In genomic region chr10:65949543-65949942, GRCh38 we compare ENCODE assay signal across 23 cellular contexts.
"Had no signal": no experiment of that assay in that cellular context is flagged by ENCODE, and none has a peak within 500 bp of the region (broad histone marks: within the 10 kb centered on the region; RNA-seq: fewer than 3 reads in every experiment).

No MANE protein-coding gene starts in this region.

- H3K4me3 ChIP-seq: cardiac muscle cell, MG63, SK-N-MC had no signal

- H3K4me2 ChIP-seq: KMS-11 had no signal

- DNase-seq: activated B cell treated with CpG ODN at 0.5 μM for 24 hours; activated CD4-positive, alpha-beta memory T cell treated with anti-CD3 and anti-CD28 coated beads for 36 hours; activated CD4-positive, alpha-beta T cell treated with anti-CD3 and anti-CD28 coated beads, Interleukin-2, amount 10 ng/mL, durations not matched to agents 7 days and 5 days; activated CD8-positive, alpha-beta memory T cell treated with anti-CD3 and anti-CD28 coated beads for 24 hours; activated gamma-delta T cell treated with Interleukin-2 at 50 U/mL for 16 hours; activated naive CD4-positive, alpha-beta T cell treated with anti-CD3 and anti-CD28 coated beads, Interleukin-2, amount 10 ng/mL, durations not matched to agents 7 days and 5 days; activated naive CD8-positive, alpha-beta T cell treated with anti-CD3 and anti-CD28 coated beads for 36 hours; activated T-cell treated with anti-CD3 and anti-CD28 coated beads, Interleukin-2, amount 50 U/mL, for 4 hours; MG63; NCI-H146; NCI-H187 treated with DMSO at 0.1 percent for 48 hours; NCI-H2171; NCI-H2227 treated with DMSO at 0.1 percent for 48 hours; NCI-H446 treated with DMSO at 0.1 percent for 48 hours; NCI-H524 treated with DMSO at 0.1 percent for 48 hours; RPMI8226; T-cell; T-helper 2 cell; T1000 had no signal

- H3K36me3 ChIP-seq: brain microvascular endothelial cell, cardiac muscle cell, MG63 had no signal

- H3K9me3 ChIP-seq: MG63 had no signal

- H3K27ac ChIP-seq: brain microvascular endothelial cell, cardiac muscle cell, KMS-11, SK-N-MC had no signal

- H3K27me3 ChIP-seq: brain microvascular endothelial cell, cardiac muscle cell, MG63 had no signal

- H3K9ac ChIP-seq: KMS-11 had no signal
